ENCODE assay signal across 11 cellular contexts in the genomic region with DNA sequence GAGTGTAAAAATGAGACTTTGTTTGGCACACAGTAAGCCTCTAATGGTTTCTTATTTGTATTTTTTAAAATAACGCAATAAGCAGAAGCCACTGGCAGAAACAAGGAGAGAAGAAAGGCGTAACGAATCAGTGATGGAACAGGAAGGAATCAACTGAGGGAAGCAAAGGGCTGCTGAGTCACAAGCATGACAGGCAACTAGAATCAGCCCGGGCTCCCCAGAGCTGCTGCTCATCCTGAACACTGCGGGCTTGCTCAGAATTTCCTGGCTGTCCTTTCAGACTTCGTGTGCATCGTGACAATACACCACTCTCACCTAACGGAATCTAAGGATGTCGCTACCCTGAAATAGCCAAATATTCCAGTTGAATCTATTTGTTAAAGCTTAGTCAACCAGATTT. TPM values are rescaled to one million over a fixed set of nuclear protein-coding genes. Genes with fewer than 3 reads are reported as not detected.
DNase-seq lines count a peak whose midpoint lies in the region; ATAC-seq and TF ChIP-seq lines count a peak whose summit lies in the region.
"Had no signal": no experiment of that assay in that cellular context is flagged by ENCODE, and none has a peak within 500 bp of the region (broad histone marks: within the 10 kb centered on the region; RNA-seq: fewer than 3 reads in every experiment).

No MANE protein-coding gene starts in this region.

- H3K9me3 ChIP-seq in colonic mucosa (no peaks in the 10 kb centered on the region), tibial nerve (no peaks in the 10 kb centered on the region)

- no peak overlapping the region for H3K27ac Mint-ChIP-seq in activated CD8-positive, alpha-beta memory T cell treated with anti-CD3 and anti-CD28 coated beads, Interleukin-2, amount 10 ng/mL, durations not matched to agents 7 days and 5 days

- no peak overlapping the region for H3K4me2 ChIP-seq in mesendoderm (ENCODE audit: low read length)

- DNase-seq in AG20443 (ENCODE audit: low spot score) (peak; percentile 88), NCI-H226 (peak; percentile 34), colonic mucosa (peak; percentile 23), mesendoderm (peak; percentile 56), tibial nerve (ENCODE audit: low spot score in 2 of 2) (no peak), GM19238 (ENCODE audit: insufficient read length, low spot score) (no peak)
- DNase-seq in activated CD8-positive, alpha-beta memory T cell treated with anti-CD3 and anti-CD28 coated beads, Interleukin-2, amount 10 ng/mL, durations not matched to agents 7 days and 5 days: no peak
- DNase-seq in stimulated activated CD4-positive, alpha-beta T cell treated with anti-CD3 and anti-CD28 coated beads, Interleukin-4, amount 100 ng/mL, for 24 hours: no peak
- DNase-seq: activated T-cell treated with anti-CD3 and anti-CD28 coated beads for 4 hours, DMS79, NCI-H1930 had no signal

- H3K36me3 ChIP-seq in colonic mucosa: no peaks in the 10 kb centered on the region
- H3K36me3 ChIP-seq in mesendoderm (ENCODE audit: control insufficient read depth, insufficient read depth, low read length): no peaks in the 10 kb centered on the region
- no peaks in the 10 kb centered on the region for H3K36me3 ChIP-seq in tibial nerve

- no peak for ATAC-seq in activated CD8-positive, alpha-beta memory T cell treated with anti-CD3 and anti-CD28 coated beads, Interleukin-2, amount 10 ng/mL, durations not matched to agents 7 days and 5 days

- no peak overlapping the region for H3K4me3 Mint-ChIP-seq in activated CD8-positive, alpha-beta memory T cell treated with anti-CD3 and anti-CD28 coated beads, Interleukin-2, amount 10 ng/mL, durations not matched to agents 7 days and 5 days

- CTCF ChIA-PET in activated CD8-positive, alpha-beta memory T cell treated with anti-CD3 and anti-CD28 coated beads, Interleukin-2, amount 10 ng/mL, durations not matched to agents 7 days and 5 days (lab: Charles Lee): no interaction called here

- intact Hi-C loops in colonic mucosa (cut with DNase I): no loop called here

- H3K56ac ChIP-seq in mesendoderm (ENCODE audit: low read length): no peak overlapping the region

- H3K4me1 Mint-ChIP-seq in activated CD8-positive, alpha-beta memory T cell treated with anti-CD3 and anti-CD28 coated beads, Interleukin-2, amount 10 ng/mL, durations not matched to agents 7 days and 5 days: no peaks in the 10 kb centered on the region

- H2BK5ac ChIP-seq in mesendoderm (ENCODE audit: low read length): no peak overlapping the region

- no peaks in the 10 kb centered on the region for H3K4me1 ChIP-seq in colonic mucosa
- peaks cover 2% of the 10 kb centered on the region for H3K4me1 ChIP-seq in mesendoderm (ENCODE audit: control insufficient read depth, low read depth, low read length)
- no peaks in the 10 kb centered on the region for H3K4me1 ChIP-seq in tibial nerve

- H3K9ac ChIP-seq in colonic mucosa (ENCODE audit: low read depth in 2 of 2, low read length in 2 of 2) (no peak overlapping the region), mesendoderm (ENCODE audit: low read length) (no peak overlapping the region)

- H2AK5ac ChIP-seq in mesendoderm (ENCODE audit: low read length): no peak overlapping the region

- no peaks in the 10 kb centered on the region for H3K79me1 ChIP-seq in mesendoderm (ENCODE audit: low read length)

- H3K27me3 ChIP-seq in colonic mucosa: no peaks in the 10 kb centered on the region
- no peaks in the 10 kb centered on the region for H3K27me3 ChIP-seq in mesendoderm (ENCODE audit: insufficient read depth, low read length, poor library complexity)
- H3K27me3 ChIP-seq in tibial nerve: no peaks in the 10 kb centered on the region

- no peak overlapping the region for H3K4ac ChIP-seq in mesendoderm (ENCODE audit: low read depth, low read length)

- no peak overlapping the region for H4K8ac ChIP-seq in mesendoderm (ENCODE audit: low read depth, low read length)

- H3K79me2 ChIP-seq in mesendoderm (ENCODE audit: control insufficient read depth, insufficient read depth, low read length): no peaks in the 10 kb centered on the region

- TF ChIP-seq EP300 in tibial nerve (IDR thresholded peaks at IDR 0.05): no peak

- no peaks in the 10 kb centered on the region for H3K36me3 Mint-ChIP-seq in activated CD8-positive, alpha-beta memory T cell treated with anti-CD3 and anti-CD28 coated beads, Interleukin-2, amount 10 ng/mL, durations not matched to agents 7 days and 5 days

- H4K5ac ChIP-seq in mesendoderm (ENCODE audit: low read length): no peak overlapping the region

- H2BK15ac ChIP-seq in mesendoderm (replicated peaks; ENCODE audit: low read depth): peak overlapping the region; percentile 74

- TF ChIP-seq CTCF in colonic mucosa (IDR thresholded peaks at IDR 0.05) (no peak), tibial nerve (IDR thresholded peaks at IDR 0.05) (no peak)

- WGBS in mesendoderm (ENCODE audit: extremely low coverage, insufficient coverage, low lambda C conversion rate): no CpG with 5 or more reads among the region's 9 CpGs
- WGBS in tibial nerve, 2 donors: 40 to 57% methylated on average over 9 of the region's 9 CpGs

- no peak for TF ChIP-seq POLR2A in tibial nerve (IDR thresholded peaks at IDR 0.05)

- H3K27ac ChIP-seq in colonic mucosa (no peak overlapping the region), mesendoderm (ENCODE audit: low read depth, low read length) (no peak overlapping the region), tibial nerve (no peak overlapping the region)

- H3K18ac ChIP-seq in mesendoderm (ENCODE audit: low read length): no peak overlapping the region

- no peak overlapping the region for H3K23ac ChIP-seq in mesendoderm (ENCODE audit: low read length)

- no peak overlapping the region for H2BK120ac ChIP-seq in mesendoderm (ENCODE audit: low read depth, low read length)

- peaks cover 2% of the 10 kb centered on the region for H3K27me3 Mint-ChIP-seq in activated CD8-positive, alpha-beta memory T cell treated with anti-CD3 and anti-CD28 coated beads, Interleukin-2, amount 10 ng/mL, durations not matched to agents 7 days and 5 days

- no peaks in the 10 kb centered on the region for H3K9me3 Mint-ChIP-seq in activated CD8-positive, alpha-beta memory T cell treated with anti-CD3 and anti-CD28 coated beads, Interleukin-2, amount 10 ng/mL, durations not matched to agents 7 days and 5 days (ENCODE audit: low read depth)

- H3K4me3 ChIP-seq in colonic mucosa (no peak overlapping the region), mesendoderm (ENCODE audit: low read length) (no peak overlapping the region), tibial nerve (no peak overlapping the region)

RNA-seq across cellular contexts. Expression of a gene that starts 20.7 kb away (rescaled TPM):
- total RNA-seq in colonic mucosa (10 to 100 TPM; 16.5 to 28.6 TPM), tibial nerve (10 to 100 TPM; 15.0 to 38.6 (median 31.1) TPM)
- polyA plus RNA-seq in mesendoderm (2013, experiment 1 of 2): 22.1 TPM
- polyA plus RNA-seq in mesendoderm (2013, experiment 2 of 2): 21.5 TPM
- total RNA-seq in activated CD8-positive, alpha-beta memory T cell treated with anti-CD3 and anti-CD28 coated beads, Interleukin-2, amount 10 ng/mL, durations not matched to agents 7 days and 5 days: 10 to 100 TPM in 1 of 2 experiments, 1 to 10 TPM in 1; 9.7 to 10.6 TPM

Comparison
In these comparisons a context has a peak if more than half of its experiments do, and no peak if none do; other contexts are left out.
1. DNase-seq: peak in AG20443 (single experiment), NCI-H226 (single experiment), colonic mucosa (single experiment) and mesendoderm (single experiment); none in activated CD8-positive, alpha-beta memory T cell treated with anti-CD3 and anti-CD28 coated beads, Interleukin-2, amount 10 ng/mL, durations not matched to agents 7 days and 5 days (single experiment), stimulated activated CD4-positive, alpha-beta T cell treated with anti-CD3 and anti-CD28 coated beads, Interleukin-4, amount 100 ng/mL, for 24 hours (single experiment), tibial nerve (0 of 2) and GM19238 (single experiment).